ENCODE assay signal across 20 cellular contexts in the genomic region with DNA sequence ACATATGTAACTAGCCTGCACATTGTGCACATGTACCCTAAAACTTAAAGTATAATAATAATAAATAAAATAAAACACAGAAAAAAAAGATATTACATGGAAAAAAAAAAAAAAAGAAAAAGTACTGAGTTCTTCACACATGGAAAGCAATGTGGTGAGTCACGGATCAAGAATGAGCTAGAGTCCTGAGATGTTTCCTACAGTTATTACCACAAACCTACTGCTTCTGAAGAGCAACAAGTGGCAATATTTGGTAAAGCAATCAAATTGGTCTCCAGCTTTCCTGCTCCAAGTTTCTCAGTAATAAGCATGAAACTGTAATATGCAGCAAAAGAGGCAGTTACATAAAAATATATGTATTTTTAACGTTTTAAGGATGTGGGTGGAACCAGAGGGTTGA.
DNase-seq lines count a peak whose midpoint lies in the region; ATAC-seq, FAIRE-seq and TF ChIP-seq lines count a peak whose summit lies in the region.
"Had no signal": no experiment of that assay in that cellular context is flagged by ENCODE, and none has a peak within 500 bp of the region (broad histone marks: within the 10 kb centered on the region; RNA-seq: fewer than 3 reads in every experiment).

No MANE protein-coding gene starts in this region.

- CTCF ChIA-PET in A673 (lab: Charles Lee): interaction anchor here (0.6 to 0.7 kb wide), 3 partner anchors 150 to 902 kb away, joined by 3 to 7 read pairs (median 6); no protein-coding TSS in a partner anchor

- TF ChIP-seq CTCF in A673 (conservative IDR thresholded peaks at IDR 0.05; ENCODE audit: low read depth, low read length) (no peak), fibroblast of the aortic adventitia (IDR thresholded peaks at IDR 0.05; ENCODE audit: insufficient read depth, low read length) (peak; percentile 21)

- H3K9ac ChIP-seq in adipocyte (ENCODE audit: low read length): no peak overlapping the region
- H3K9ac ChIP-seq: KMS-11 had no signal

- peak; percentile 28 for DNase-seq in A673 (ENCODE audit: low spot score)
- DNase-seq in H54 (ENCODE audit: insufficient read length, low spot score): peak; percentile 6
- peak; percentile 83 for DNase-seq in adipocyte (ENCODE audit: low read depth)
- peak; percentile 86 for DNase-seq in fibroblast of the aortic adventitia (ENCODE audit: low read depth)
- DNase-seq in anterior cingulate cortex (lab: John Stamatoyannopoulos, UW): no peak
- DNase-seq in activated CD4-positive, alpha-beta T cell treated with anti-CD3 and anti-CD28 coated beads for 4 hours: no peak
- DNase-seq: activated naive CD8-positive, alpha-beta T cell treated with anti-CD3 and anti-CD28 coated beads for 36 hours; cortex of kidney; NCI-H146; NCI-H446 treated with DMSO at 0.1 percent for 48 hours; occipital lobe; OCI-M1; small intestine; stimulated activated naive CD8-positive, alpha-beta T cell treated with anti-CD3 and anti-CD28 coated beads, Interleukin-15, Interleukin-2, amounts not matched to agents 100 U/mL and 50 U/mL, for 24 hours had no signal

- H3K9me3 ChIP-seq in A673 (ENCODE audit: low read depth, low read length, poor library complexity, severe bottlenecking): no peaks in the 10 kb centered on the region
- no peaks in the 10 kb centered on the region for H3K9me3 ChIP-seq in adipocyte (ENCODE audit: control insufficient read depth, low read length)
- H3K9me3 ChIP-seq: esophagus muscularis mucosa had no signal

- H3K36me3 ChIP-seq in A673 (ENCODE audit: insufficient read depth, low read length, poor library complexity, severe bottlenecking) (no peaks in the 10 kb centered on the region), adipocyte (ENCODE audit: control insufficient read depth, insufficient read depth, low read length, severe bottlenecking) (no peaks in the 10 kb centered on the region)
- H3K36me3 ChIP-seq: esophagus muscularis mucosa had no signal

- POLR2A ChIA-PET in A673 (lab: Charles Lee; ENCODE audit: low non-redundant PET): no interaction called here

- no peak overlapping the region for H3K27ac ChIP-seq in A673 (ENCODE audit: low read depth, low read length, poor library complexity, severe bottlenecking)
- H3K27ac ChIP-seq: esophagus muscularis mucosa, KMS-11 had no signal

- H3K4me3 ChIP-seq in A673 (ENCODE audit: low read depth, low read length, poor library complexity, severe bottlenecking) (no peak overlapping the region), adipocyte (ENCODE audit: low read length) (no peak overlapping the region), fibroblast of the aortic adventitia (ENCODE audit: low read depth, low read length) (no peak overlapping the region)
- H3K4me3 ChIP-seq: esophagus muscularis mucosa had no signal

- intact Hi-C loops in A673 (cut with micrococcal nuclease; ENCODE audit: unreplicated experiment): no loop called here

- FAIRE-seq in H54 (lab: Jason Lieb, UNC): no peak
- FAIRE-seq: A204.1, H1, small intestine had no signal

- H3K27me3 ChIP-seq in A673 (replicated peaks; ENCODE audit: insufficient read depth, low read depth, low read length, poor library complexity) (no peaks in the 10 kb centered on the region), adipocyte (replicated peaks; ENCODE audit: control insufficient read depth, insufficient read depth, low read length) (no peaks in the 10 kb centered on the region)
- H3K27me3 ChIP-seq: esophagus muscularis mucosa had no signal

- TF ChIP-seq POLR2A in H54 (IDR thresholded peaks at IDR 0.05; ENCODE audit: low read depth, low read length): no peak

- no TSS peak for BruUV-seq in A673 (replicated peaks; lab: Mats Ljungman, UMichigan)

- no peak for ATAC-seq in HG03571 (IDR thresholded peaks at IDR 0.05; ENCODE audit: unreplicated experiment)
- ATAC-seq in GM21576 (IDR thresholded peaks at IDR 0.05; ENCODE audit: unreplicated experiment): no peak
- ATAC-seq: stimulated activated naive CD8-positive, alpha-beta T cell treated with anti-CD3 and anti-CD28 coated beads, Interleukin-15, Interleukin-2, amounts not matched to agents 100 U/mL and 50 U/mL, for 24 hours had no signal

- H3K4me1 ChIP-seq in A673 (ENCODE audit: insufficient read depth, low read length, poor library complexity, severe bottlenecking) (peaks cover 14% of the 10 kb centered on the region), adipocyte (ENCODE audit: control insufficient read depth, insufficient read depth, low read length) (no peaks in the 10 kb centered on the region)
- H3K4me1 ChIP-seq: esophagus muscularis mucosa had no signal

Comparison
In these comparisons a context has a peak if more than half of its experiments do, and no peak if none do; other contexts are left out.
1. DNase-seq: peak in A673 (single experiment), H54 (single experiment), adipocyte (single experiment) and fibroblast of the aortic adventitia (single experiment); none in anterior cingulate cortex (0 of 58) and activated CD4-positive, alpha-beta T cell treated with anti-CD3 and anti-CD28 coated beads for 4 hours (0 of 2).